ENCODE assay signal across 8 cellular contexts in genomic region chrX:154541896-154542722, GRCh38. TPM values are rescaled to one million over a fixed set of nuclear protein-coding genes. Genes with fewer than 3 reads are reported as not detected.
DNase-seq lines count a peak whose midpoint lies in the region; ATAC-seq and TF ChIP-seq lines count a peak whose summit lies in the region.

No MANE protein-coding gene starts in this region.

- H3K4me3 Mint-ChIP-seq in CD8-positive, alpha-beta memory T cell: peak overlapping the region; percentile 68 to 90 (median 77)
- H3K4me3 Mint-ChIP-seq in activated T-helper 2 cell treated with anti-CD3 and anti-CD28 coated beads, Interferon-gamma antibody, Interleukin-2, Interleukin-4, amounts not matched to agents 10 μg/mL and 5 μg/mL and 100 μg/mL, durations not matched to agents 14 hours and 24 hours and 36 hours (ENCODE audit: low read depth): peak overlapping the region; percentile 70

- H3K4me1 ChIP-seq in CD8-positive, alpha-beta memory T cell (ENCODE audit: insufficient read depth, low read length): peaks cover 42% of the 10 kb centered on the region

- DNase-seq in CD8-positive, alpha-beta memory T cell: peak in 4 of 5 donors; percentile 3 to 59 (median 22)
- DNase-seq in NB4 (ENCODE audit: low read depth) (peak; percentile 91), foreskin melanocyte (peak; percentile 63), retinal pigment epithelial cell (ENCODE audit: low read depth) (peak; percentile 67), NCI-H1930 (lab: John Stamatoyannopoulos, UW) (no peak)
- no peak for DNase-seq in activated T-helper 2 cell treated with anti-CD3 and anti-CD28 coated beads, Interferon-gamma antibody, Interleukin-2, Interleukin-4, amounts not matched to agents 10 μg/mL and 5 μg/mL and 100 μg/mL, durations not matched to agents 14 hours and 24 hours and 36 hours (ENCODE audit: low spot score)

- intact Hi-C loops in activated T-helper 2 cell treated with anti-CD3 and anti-CD28 coated beads, Interferon-gamma antibody, Interleukin-2, Interleukin-4, amounts not matched to agents 10 μg/mL and 5 μg/mL and 100 μg/mL, durations not matched to agents 14 hours and 24 hours and 36 hours (cut with micrococcal nuclease): no loop called here

- no peaks in the 10 kb centered on the region for H3K27me3 ChIP-seq in CD8-positive, alpha-beta memory T cell (ENCODE audit: insufficient read depth, low read length, poor library complexity, severe bottlenecking)

- ATAC-seq in GM19452 (IDR thresholded peaks at IDR 0.05; ENCODE audit: unreplicated experiment) (no peak), HG03520 (IDR thresholded peaks at IDR 0.05; ENCODE audit: unreplicated experiment) (no peak)

- H3K9me3 ChIP-seq in CD8-positive, alpha-beta memory T cell (ENCODE audit: low read length): no peaks in the 10 kb centered on the region

- H3K36me3 Mint-ChIP-seq in CD8-positive, alpha-beta memory T cell: peaks cover 0 to 23% (median 3%) of the 10 kb centered on the region in 3 donors
- peaks cover 22% of the 10 kb centered on the region for H3K36me3 Mint-ChIP-seq in activated T-helper 2 cell treated with anti-CD3 and anti-CD28 coated beads, Interferon-gamma antibody, Interleukin-2, Interleukin-4, amounts not matched to agents 10 μg/mL and 5 μg/mL and 100 μg/mL, durations not matched to agents 14 hours and 24 hours and 36 hours (ENCODE audit: low read depth)

- H3K27ac ChIP-seq in CD8-positive, alpha-beta memory T cell (ENCODE audit: low read depth, low read length): peak overlapping the region; percentile 78

- CTCF ChIA-PET in CD8-positive, alpha-beta memory T cell (lab: Charles Lee): interaction anchor here (1.6 to 2.5 kb wide), 2 partner anchors 132 to 169 kb away, joined by 4 to 8 read pairs; no protein-coding TSS in a partner anchor

- H3K36me3 ChIP-seq in CD8-positive, alpha-beta memory T cell (ENCODE audit: insufficient read depth, low read length): no peaks in the 10 kb centered on the region

- no peaks in the 10 kb centered on the region for H3K27me3 Mint-ChIP-seq in CD8-positive, alpha-beta memory T cell
- no peaks in the 10 kb centered on the region for H3K27me3 Mint-ChIP-seq in activated T-helper 2 cell treated with anti-CD3 and anti-CD28 coated beads, Interferon-gamma antibody, Interleukin-2, Interleukin-4, amounts not matched to agents 10 μg/mL and 5 μg/mL and 100 μg/mL, durations not matched to agents 14 hours and 24 hours and 36 hours (ENCODE audit: low read depth)

- H3K9me3 Mint-ChIP-seq in CD8-positive, alpha-beta memory T cell: no peaks in the 10 kb centered on the region
- no peaks in the 10 kb centered on the region for H3K9me3 Mint-ChIP-seq in activated T-helper 2 cell treated with anti-CD3 and anti-CD28 coated beads, Interferon-gamma antibody, Interleukin-2, Interleukin-4, amounts not matched to agents 10 μg/mL and 5 μg/mL and 100 μg/mL, durations not matched to agents 14 hours and 24 hours and 36 hours

- POLR2A ChIA-PET in CD8-positive, alpha-beta memory T cell (lab: Charles Lee): no interaction called here

- no peak overlapping the region for H3K4me3 ChIP-seq in CD8-positive, alpha-beta memory T cell (ENCODE audit: low read length)
- H3K4me3 ChIP-seq in NB4 (ENCODE audit: low read depth, low read length) (peak overlapping the region; percentile 46), retinal pigment epithelial cell (ENCODE audit: low read length) (no peak overlapping the region)

- H3K27ac Mint-ChIP-seq in CD8-positive, alpha-beta memory T cell: peak overlapping the region; percentile 83 to 99 (median 93)
- peak overlapping the region; percentile 84 for H3K27ac Mint-ChIP-seq in activated T-helper 2 cell treated with anti-CD3 and anti-CD28 coated beads, Interferon-gamma antibody, Interleukin-2, Interleukin-4, amounts not matched to agents 10 μg/mL and 5 μg/mL and 100 μg/mL, durations not matched to agents 14 hours and 24 hours and 36 hours

- TF ChIP-seq CTCF in NB4 (IDR thresholded peaks at IDR 0.05; ENCODE audit: low read depth, low read length) (no peak), retinal pigment epithelial cell (conservative IDR thresholded peaks at IDR 0.05; ENCODE audit: low read depth, low read length) (no peak)

- peaks cover 26 to 46% (median 36%) of the 10 kb centered on the region in 3 donors for H3K4me1 Mint-ChIP-seq in CD8-positive, alpha-beta memory T cell
- peaks cover 20% of the 10 kb centered on the region for H3K4me1 Mint-ChIP-seq in activated T-helper 2 cell treated with anti-CD3 and anti-CD28 coated beads, Interferon-gamma antibody, Interleukin-2, Interleukin-4, amounts not matched to agents 10 μg/mL and 5 μg/mL and 100 μg/mL, durations not matched to agents 14 hours and 24 hours and 36 hours (ENCODE audit: low read depth)

- no peak for TF ChIP-seq POLR2A in NB4 (IDR thresholded peaks at IDR 0.05; ENCODE audit: extremely low read depth, insufficient read length)

RNA-seq across cellular contexts. Expression of gene G6PD, which starts 4.5 kb away (rescaled TPM):
- total RNA-seq in CD8-positive, alpha-beta memory T cell: 100 to 1,000 TPM; 108 to 116 TPM
- polyA plus RNA-seq in CD8-positive, alpha-beta memory T cell: 10.7 TPM
- 82.8 and 86.4 TPM in 2 replicates for total RNA-seq in activated T-helper 2 cell treated with anti-CD3 and anti-CD28 coated beads, Interferon-gamma antibody, Interleukin-2, Interleukin-4, amounts not matched to agents 10 μg/mL and 5 μg/mL and 100 μg/mL, durations not matched to agents 14 hours and 24 hours and 36 hours

RNA-seq across cellular contexts. Expression of gene IKBKG, which starts 5.3 kb away (rescaled TPM):
- total RNA-seq in CD8-positive, alpha-beta memory T cell: 10 to 100 TPM; 33.9 to 35.4 TPM
- polyA plus RNA-seq in CD8-positive, alpha-beta memory T cell: 34.8 TPM
- 40.5 and 41.7 TPM in 2 replicates for total RNA-seq in activated T-helper 2 cell treated with anti-CD3 and anti-CD28 coated beads, Interferon-gamma antibody, Interleukin-2, Interleukin-4, amounts not matched to agents 10 μg/mL and 5 μg/mL and 100 μg/mL, durations not matched to agents 14 hours and 24 hours and 36 hours

RNA-seq across cellular contexts. Expression of gene FAM3A, which starts 26.1 kb away (rescaled TPM):
- 10 to 100 TPM; 28.4 to 29.4 TPM for total RNA-seq in CD8-positive, alpha-beta memory T cell
- 29.6 TPM for polyA plus RNA-seq in CD8-positive, alpha-beta memory T cell
- total RNA-seq in activated T-helper 2 cell treated with anti-CD3 and anti-CD28 coated beads, Interferon-gamma antibody, Interleukin-2, Interleukin-4, amounts not matched to agents 10 μg/mL and 5 μg/mL and 100 μg/mL, durations not matched to agents 14 hours and 24 hours and 36 hours: 39.2 and 39.8 TPM in 2 replicates

RNA-seq across cellular contexts. Expression of gene CTAG1A, which starts 42.8 kb away (rescaled TPM):
- not detected for total RNA-seq in CD8-positive, alpha-beta memory T cell
- polyA plus RNA-seq in CD8-positive, alpha-beta memory T cell: not detected
- total RNA-seq in activated T-helper 2 cell treated with anti-CD3 and anti-CD28 coated beads, Interferon-gamma antibody, Interleukin-2, Interleukin-4, amounts not matched to agents 10 μg/mL and 5 μg/mL and 100 μg/mL, durations not matched to agents 14 hours and 24 hours and 36 hours: not detected in 2 replicates

RNA-seq across cellular contexts. Expression of gene SLC10A3, which starts 51.7 kb away (rescaled TPM):
- total RNA-seq in CD8-positive, alpha-beta memory T cell: 10 to 100 TPM; 40.8 to 45.7 TPM
- polyA plus RNA-seq in CD8-positive, alpha-beta memory T cell: 81.0 TPM
- 17.5 and 18.3 TPM in 2 replicates for total RNA-seq in activated T-helper 2 cell treated with anti-CD3 and anti-CD28 coated beads, Interferon-gamma antibody, Interleukin-2, Interleukin-4, amounts not matched to agents 10 μg/mL and 5 μg/mL and 100 μg/mL, durations not matched to agents 14 hours and 24 hours and 36 hours

Comparison
In these comparisons a context has a peak if more than half of its experiments do, and no peak if none do; other contexts are left out.
1. DNase-seq: peak in CD8-positive, alpha-beta memory T cell (4 of 5), NB4 (single experiment), foreskin melanocyte (single experiment) and retinal pigment epithelial cell (single experiment); none in activated T-helper 2 cell treated with anti-CD3 and anti-CD28 coated beads, Interferon-gamma antibody, Interleukin-2, Interleukin-4, amounts not matched to agents 10 μg/mL and 5 μg/mL and 100 μg/mL, durations not matched to agents 14 hours and 24 hours and 36 hours (single experiment) and NCI-H1930 (0 of 2).